In genomic region chr2:152336103-152336853, GRCh38 we compare ENCODE assay signal across 8 cellular contexts. TPM values are rescaled to one million over a fixed set of nuclear protein-coding genes. Genes with fewer than 3 reads are reported as not detected.
DNase-seq lines count a peak whose midpoint lies in the region; ATAC-seq and TF ChIP-seq lines count a peak whose summit lies in the region.

No MANE protein-coding gene starts in this region.

- POLR2A ChIA-PET in T-cell (lab: Charles Lee), result no interaction called here

- H3K4me3 Mint-ChIP-seq in T-helper 1 cell treated with Interleukin-12 subunit alpha and Interleukin-12 subunit beta and Interleukin-4 antibody, amounts not matched to agents 30 μg/mL and 1 μg/mL, for 36 hours, result peak overlapping the region; percentile 80
- H3K4me3 Mint-ChIP-seq in T-cell, result peak overlapping the region; percentile 55 to 89 (median 63)

- DNase-seq in T-helper 1 cell (no peak), T-cell (no peak), esophagus muscularis mucosa (ENCODE audit: extremely low spot score) (no peak), upper lobe of right lung (peak; percentile 80), NCI-H2029 (lab: John Stamatoyannopoulos, UW) (no peak)

- peaks cover 63% of the 10 kb centered on the region for H3K27me3 Mint-ChIP-seq in T-helper 1 cell treated with Interleukin-12 subunit alpha and Interleukin-12 subunit beta and Interleukin-4 antibody, amounts not matched to agents 30 μg/mL and 1 μg/mL, for 36 hours (ENCODE audit: low read depth)
- H3K27me3 Mint-ChIP-seq in T-cell, result peaks cover 45 to 46% of the 10 kb centered on the region in 2 donors

- TF ChIP-seq POLR2A in esophagus muscularis mucosa (IDR thresholded peaks at IDR 0.05; ENCODE audit: low read depth), result no peak

- TF ChIP-seq EP300 in esophagus muscularis mucosa (IDR thresholded peaks at IDR 0.05), result no peak

- H3K36me3 ChIP-seq in esophagus muscularis mucosa (no peaks in the 10 kb centered on the region), mucosa of stomach (ENCODE audit: control insufficient read depth, insufficient read depth, low read length) (no peaks in the 10 kb centered on the region), upper lobe of right lung (no peaks in the 10 kb centered on the region)

- H3K9me3 Mint-ChIP-seq in T-helper 1 cell treated with Interleukin-12 subunit alpha and Interleukin-12 subunit beta and Interleukin-4 antibody, amounts not matched to agents 30 μg/mL and 1 μg/mL, for 36 hours, result no peaks in the 10 kb centered on the region
- H3K9me3 Mint-ChIP-seq in T-cell, result no peaks in the 10 kb centered on the region

- H3K4me1 ChIP-seq in esophagus muscularis mucosa, result peaks cover 6 to 53% (median 39%) of the 10 kb centered on the region in 4 donors
- peaks cover 4% of the 10 kb centered on the region for H3K4me1 ChIP-seq in mucosa of stomach (ENCODE audit: control insufficient read depth, insufficient read depth, low read length)
- peaks cover 19% of the 10 kb centered on the region for H3K4me1 ChIP-seq in upper lobe of right lung

- peak; percentile 27 for ATAC-seq in HG02852 (IDR thresholded peaks at IDR 0.05; ENCODE audit: unreplicated experiment)
- no peak for ATAC-seq in T-cell (replicated peaks in 1 of 4)
- peak; percentile 64 for ATAC-seq in upper lobe of right lung

- 4% methylated on average over 35 of the region's 42 CpGs for WGBS in esophagus muscularis mucosa

- H3K27ac ChIP-seq in esophagus muscularis mucosa (replicated peaks in 1 of 4) (peak overlapping the region; percentile 81 to 83 (median 82)), upper lobe of right lung (peak overlapping the region; percentile 72)

- no peaks in the 10 kb centered on the region for H3K27me3 ChIP-seq in esophagus muscularis mucosa
- H3K27me3 ChIP-seq in mucosa of stomach (ENCODE audit: control insufficient read depth, insufficient read depth, low read length), result no peaks in the 10 kb centered on the region
- no peaks in the 10 kb centered on the region for H3K27me3 ChIP-seq in upper lobe of right lung

- TF ChIP-seq CTCF in esophagus muscularis mucosa (IDR thresholded peaks at IDR 0.05), result no peak
- no peak for TF ChIP-seq CTCF in upper lobe of right lung (IDR thresholded peaks at IDR 0.05)

- peaks cover 13% of the 10 kb centered on the region for H3K4me1 Mint-ChIP-seq in T-helper 1 cell treated with Interleukin-12 subunit alpha and Interleukin-12 subunit beta and Interleukin-4 antibody, amounts not matched to agents 30 μg/mL and 1 μg/mL, for 36 hours (ENCODE audit: low read depth)
- peaks cover 12 to 18% (median 13%) of the 10 kb centered on the region in 3 donors for H3K4me1 Mint-ChIP-seq in T-cell

- intact Hi-C loops in esophagus muscularis mucosa (cut with DNase I), result loop anchor here (5.0 to 10.0 kb wide), 4 partner anchors 71 to 301 kb away; no protein-coding TSS in a partner anchor
- intact Hi-C loops in upper lobe of right lung (cut with DNase I), result no loop called here

- CTCF ChIA-PET in T-cell (lab: Charles Lee), result no interaction called here

- no peaks in the 10 kb centered on the region for H3K36me3 Mint-ChIP-seq in T-helper 1 cell treated with Interleukin-12 subunit alpha and Interleukin-12 subunit beta and Interleukin-4 antibody, amounts not matched to agents 30 μg/mL and 1 μg/mL, for 36 hours (ENCODE audit: low read depth)
- H3K36me3 Mint-ChIP-seq in T-cell, result no peaks in the 10 kb centered on the region

- no peak overlapping the region for H3K27ac Mint-ChIP-seq in T-helper 1 cell treated with Interleukin-12 subunit alpha and Interleukin-12 subunit beta and Interleukin-4 antibody, amounts not matched to agents 30 μg/mL and 1 μg/mL, for 36 hours
- peak overlapping the region in 1 of 2 donors; percentile 76 for H3K27ac Mint-ChIP-seq in T-cell

- H3K9me3 ChIP-seq in esophagus muscularis mucosa (no peaks in the 10 kb centered on the region), mucosa of stomach (ENCODE audit: control insufficient read depth, low read length) (no peaks in the 10 kb centered on the region), upper lobe of right lung (no peaks in the 10 kb centered on the region)

- H3K4me3 ChIP-seq in esophagus muscularis mucosa, result peak overlapping the region; percentile 81 to 99 (median 88)
- peak overlapping the region; percentile 50 for H3K4me3 ChIP-seq in mucosa of stomach (ENCODE audit: low read length)
- H3K4me3 ChIP-seq in upper lobe of right lung, result peak overlapping the region; percentile 90

- H3K9ac ChIP-seq in mucosa of stomach (ENCODE audit: low read length), result peak overlapping the region; percentile 67

RNA-seq across cellular contexts. Expression of gene FMNL2, which starts 1.3 kb away (rescaled TPM):
- total RNA-seq in T-cell (under 1 TPM; 0.63 to 0.96 (median 0.75) TPM), esophagus muscularis mucosa (10 to 100 TPM; 23.5 to 28.0 (median 23.8) TPM), upper lobe of right lung (69.5 TPM)

Comparison
In these comparisons a context has a peak if more than half of its experiments do, and no peak if none do; other contexts are left out.
1. ATAC-seq: peak in HG02852 (single experiment) and upper lobe of right lung (single experiment); none in T-cell (0 of 4).
2. RNA of gene FMNL2, which starts 1.3 kb away (total RNA-seq): 69.5 TPM in upper lobe of right lung (single experiment) and 23.5 to 28.0 TPM in esophagus muscularis mucosa; 0.63 to 0.96 TPM in T-cell; every median in the first group is over 10 times any median in the second.
3. Peak in every context shown above with its lines, with median percentiles within 50 percentile points of each other: H3K4me3 ChIP-seq.